In the genomic region with DNA sequence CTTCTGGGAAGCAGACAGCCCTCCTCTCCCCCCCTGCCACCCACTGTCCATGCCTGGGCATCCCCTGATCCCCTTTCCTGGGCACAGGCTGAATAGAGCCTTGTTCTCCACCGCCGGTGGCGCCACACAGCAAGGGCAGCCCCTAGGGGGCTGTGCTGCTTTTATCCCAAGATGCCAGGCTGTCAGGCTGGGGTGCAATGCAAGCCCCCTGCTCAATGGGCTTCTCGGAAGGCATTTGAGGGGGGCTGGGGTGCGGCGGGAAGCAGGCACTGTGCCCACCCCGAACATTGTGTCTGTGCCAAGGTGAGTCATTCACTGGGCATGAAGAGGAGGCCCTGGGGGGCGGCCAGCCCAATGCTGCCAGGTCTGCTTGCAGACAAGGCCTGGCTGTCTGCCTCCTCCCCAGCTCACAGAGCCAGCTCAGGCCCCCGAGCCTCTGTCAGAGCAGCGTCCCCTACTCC, we compare ENCODE assay signal across 11 cellular contexts. TPM values are rescaled to one million over a fixed set of nuclear protein-coding genes. Genes with fewer than 3 reads are reported as not detected.
DNase-seq lines count a peak whose midpoint lies in the region; ATAC-seq and TF ChIP-seq lines count a peak whose summit lies in the region.
"Had no signal": no experiment of that assay in that cellular context is flagged by ENCODE, and none has a peak within 500 bp of the region (broad histone marks: within the 10 kb centered on the region; RNA-seq: fewer than 3 reads in every experiment).

No MANE protein-coding gene starts in this region.

- H3K9me2 ChIP-seq in GM23248 (ENCODE audit: insufficient read depth) = no peaks in the 10 kb centered on the region

- H3K27me3 ChIP-seq in GM23248 (replicated peaks; ENCODE audit: insufficient read depth) (no peaks in the 10 kb centered on the region), A673 (replicated peaks; ENCODE audit: insufficient read depth, low read depth, low read length, poor library complexity) (no peaks in the 10 kb centered on the region)

- H3F3A ChIP-seq in GM23248 (ENCODE audit: insufficient read depth) = no peaks in the 10 kb centered on the region

- H3K27ac ChIP-seq in GM23248 (no peak overlapping the region), skin epidermis (peak overlapping the region in 11 of 21 experiments; percentile 1 to 65 (median 28)), A673 (ENCODE audit: low read depth, low read length, poor library complexity, severe bottlenecking) (no peak overlapping the region)

- CTCF ChIA-PET in A673 (lab: Charles Lee) = interaction anchor here (0.6 to 0.7 kb wide), 3 partner anchors 91 to 138 kb away, joined by 4 to 17 read pairs (median 13); no protein-coding TSS in a partner anchor

- H3K36me3 ChIP-seq in GM23248 (ENCODE audit: low read depth) (no peaks in the 10 kb centered on the region), A673 (ENCODE audit: insufficient read depth, low read length, poor library complexity, severe bottlenecking) (no peaks in the 10 kb centered on the region)

- H3K9me3 ChIP-seq in GM23248 (ENCODE audit: low read depth) = no peaks in the 10 kb centered on the region
- H3K9me3 ChIP-seq in A673 (ENCODE audit: low read depth, low read length, poor library complexity, severe bottlenecking) = no peaks in the 10 kb centered on the region

- no peaks in the 10 kb centered on the region for H4K20me1 ChIP-seq in GM23248 (ENCODE audit: insufficient read depth)

- H3K4me3 ChIP-seq in GM23248 (no peak overlapping the region), astrocyte of the cerebellum (ENCODE audit: low read depth, low read length) (no peak overlapping the region), skin epidermis (no peak overlapping the region), A673 (ENCODE audit: low read depth, low read length, poor library complexity, severe bottlenecking) (no peak overlapping the region)

- intact Hi-C loops in left ventricle myocardium superior (cut with micrococcal nuclease) (loop anchor here (10.0 kb wide), 1 partner anchor 178 kb away; no protein-coding TSS in a partner anchor), A673 (cut with micrococcal nuclease; ENCODE audit: unreplicated experiment) (no loop called here)

- H3K4me1 ChIP-seq in GM23248 (ENCODE audit: insufficient read depth) = peaks cover 13% of the 10 kb centered on the region
- H3K4me1 ChIP-seq in A673 (ENCODE audit: insufficient read depth, low read length, poor library complexity, severe bottlenecking) = no peaks in the 10 kb centered on the region

- ATAC-seq in left ventricle myocardium superior (peak; percentile 68), GM19023 (IDR thresholded peaks at IDR 0.05; ENCODE audit: unreplicated experiment) (no peak)
- ATAC-seq: left colon had no signal

- in situ Hi-C loops in GM23248 (cut with MboI) (no loop called here), astrocyte of the cerebellum (cut with HindIII; ENCODE audit: low sequenced_read_pairs) (no loop called here)

- POLR2A ChIA-PET in A673 (lab: Charles Lee; ENCODE audit: low non-redundant PET) = no interaction called here

- no TSS peak for BruUV-seq in A673 (replicated peaks; lab: Mats Ljungman, UMichigan)

- no peak overlapping the region for H3K9ac ChIP-seq in GM23248

- H2AFZ ChIP-seq in GM23248 = no peak overlapping the region

- peak; percentile 71 for DNase-seq in GM23248
- DNase-seq in astrocyte of the cerebellum (ENCODE audit: low read depth) = no peak
- DNase-seq in left ventricle myocardium superior = peak; percentile 88
- no peak for DNase-seq in LoVo (ENCODE audit: low spot score)
- DNase-seq in stimulated activated naive CD4-positive, alpha-beta T cell (lab: John Stamatoyannopoulos, UW) = no peak
- DNase-seq in A673 (ENCODE audit: low spot score) = no peak
- DNase-seq: activated CD4-positive, CD25-positive, alpha-beta regulatory T cell; stimulated activated CD4-positive, alpha-beta T cell treated with anti-CD3 and anti-CD28 coated beads, Interleukin-1b, Interleukin-23, amount 100 ng/mL, for 48 hours had no signal

- WGBS in GM23248 (ENCODE audit: low coverage in 1 of 2, low lambda C conversion rate in 2 of 2, missing lambda C conversion rate in 2 of 2), 2 experiments = 7 to 9% methylated on average over 9 to 10 of the region's 10 CpGs

- H3K4me2 ChIP-seq in GM23248 (ENCODE audit: unreplicated experiment) = peak overlapping the region; percentile 4

- no peaks in the 10 kb centered on the region for H3K79me2 ChIP-seq in GM23248 (ENCODE audit: insufficient read depth)

- TF ChIP-seq CTCF in astrocyte of the cerebellum (IDR thresholded peaks at IDR 0.05; ENCODE audit: low read depth, low read length, missing control alignments) (peak; percentile 29), A673 (conservative IDR thresholded peaks at IDR 0.05; ENCODE audit: low read depth, low read length) (no peak)

RNA-seq across cellular contexts. Expression of gene GFAP, which starts 1.5 kb away (rescaled TPM):
- total RNA-seq in GM23248 (2014; rRNA removed; shearing (Covaris generic)) = 1.1 TPM in 1 of 2 replicates, not detected in the other
- polyA plus RNA-seq in GM23248 (2016; fragmentation: Nextera tagmentation; extraction: Ambion mirVana) = 0.49 and 0.52 TPM in 2 replicates
- total RNA-seq in left ventricle myocardium superior = 4.2 TPM
- not detected in 2 replicates for total RNA-seq in A673 (2021)

RNA-seq across cellular contexts. Expression of gene EFTUD2, which starts 17.6 kb away (rescaled TPM):
- total RNA-seq in GM23248 (2014; rRNA removed; shearing (Covaris generic)) = 63.7 and 71.2 TPM in 2 replicates
- 60.1 and 60.4 TPM in 2 replicates for polyA plus RNA-seq in GM23248 (2016; fragmentation: Nextera tagmentation; extraction: Ambion mirVana)
- total RNA-seq in left ventricle myocardium superior (54.4 TPM), A673 (2021) (133 and 144 TPM in 2 replicates)

RNA-seq across cellular contexts. Expression of gene KIF18B, which starts 30.8 kb away (rescaled TPM):
- 1.4 and 2.1 TPM in 2 replicates for total RNA-seq in GM23248 (2014; rRNA removed; shearing (Covaris generic))
- 4.5 and 4.6 TPM in 2 replicates for polyA plus RNA-seq in GM23248 (2016; fragmentation: Nextera tagmentation; extraction: Ambion mirVana)
- 3.2 TPM for total RNA-seq in left ventricle myocardium superior
- 49.4 and 54.3 TPM in 2 replicates for total RNA-seq in A673 (2021)

RNA-seq across cellular contexts. Expression of gene C1QL1, which starts 51.3 kb away (rescaled TPM):
- 0.86 TPM in 1 of 2 replicates, not detected in the other for total RNA-seq in GM23248 (2014; rRNA removed; shearing (Covaris generic))
- polyA plus RNA-seq in GM23248 (2016; fragmentation: Nextera tagmentation; extraction: Ambion mirVana) = 0.14 and 0.77 TPM in 2 replicates
- total RNA-seq in left ventricle myocardium superior (15.2 TPM), A673 (2021) (8.6 and 10.8 TPM in 2 replicates)

Comparison
In these comparisons a context has a peak if more than half of its experiments do, and no peak if none do; other contexts are left out.
1. DNase-seq: peak in GM23248 (single experiment) and left ventricle myocardium superior (single experiment); none in astrocyte of the cerebellum (single experiment), LoVo (single experiment), stimulated activated naive CD4-positive, alpha-beta T cell (0 of 6) and A673 (single experiment).
2. H3K27ac ChIP-seq: peak in skin epidermis (11 of 21); none in GM23248 (single experiment) and A673 (single experiment).
3. RNA of gene KIF18B, which starts 30.8 kb away (total RNA-seq): 49.4 to 54.3 TPM in A673; 3.2 TPM in left ventricle myocardium superior (single experiment) and 1.4 to 2.1 TPM in GM23248; every median in the first group is over 10 times any median in the second.